ENCODE assay signal across 10 cellular contexts in the genomic region with DNA sequence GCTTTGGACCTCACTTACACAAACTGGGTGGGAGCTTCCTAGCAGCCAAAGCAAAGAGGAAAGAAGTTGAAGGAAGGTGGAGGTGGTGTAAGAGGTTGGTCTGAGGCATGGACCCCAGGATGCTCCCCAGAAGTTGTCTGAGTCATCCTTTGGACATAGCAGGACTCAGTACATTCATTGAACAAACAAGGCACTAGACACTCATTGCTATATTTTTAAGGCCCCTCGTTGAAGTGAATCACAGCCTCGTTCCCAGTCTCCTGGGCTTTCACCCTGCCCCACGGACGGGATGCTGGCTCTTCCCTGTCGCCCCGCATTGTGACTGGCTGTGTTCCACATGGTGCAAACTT.
A peak's percentile ranks its signal among the peaks of the same experiment; 100 is the strongest.
DNase-seq lines count a peak whose midpoint lies in the region; ATAC-seq and TF ChIP-seq lines count a peak whose summit lies in the region.
"Had no signal": no experiment of that assay in that cellular context is flagged by ENCODE, and none has a peak within 500 bp of the region (broad histone marks: within the 10 kb centered on the region; RNA-seq: fewer than 3 reads in every experiment).

No MANE protein-coding gene starts in this region.

- no peaks in the 10 kb centered on the region for H3K27me3 ChIP-seq in RWPE2 (ENCODE audit: insufficient read depth, poor library complexity, severe bottlenecking)
- H3K27me3 ChIP-seq in foreskin keratinocyte = no peaks in the 10 kb centered on the region
- peaks cover 32% of the 10 kb centered on the region for H3K27me3 ChIP-seq in skeletal muscle satellite cell (ENCODE audit: control insufficient read depth, insufficient read depth, low read length)

- peaks cover 52% of the 10 kb centered on the region for H3K27me3 Mint-ChIP-seq in activated naive CD8-positive, alpha-beta T cell treated with anti-CD3 and anti-CD28 coated beads for 36 hours

- H3K4me3 ChIP-seq in RWPE2 (ENCODE audit: severe bottlenecking) (no peak overlapping the region), skeletal muscle satellite cell (ENCODE audit: low read length) (peak overlapping the region; percentile 56)
- H3K4me3 ChIP-seq: cardiac muscle cell had no signal

- H3K4me1 ChIP-seq in RWPE2 (ENCODE audit: insufficient read depth, poor library complexity, severe bottlenecking) = peaks cover 26% of the 10 kb centered on the region
- peaks cover 17% of the 10 kb centered on the region for H3K4me1 ChIP-seq in foreskin keratinocyte
- peaks cover 15% of the 10 kb centered on the region for H3K4me1 ChIP-seq in skeletal muscle satellite cell (ENCODE audit: control insufficient read depth, insufficient read depth, low read length)

- H3K4me1 Mint-ChIP-seq in activated naive CD8-positive, alpha-beta T cell treated with anti-CD3 and anti-CD28 coated beads for 36 hours = no peaks in the 10 kb centered on the region

- H3K36me3 ChIP-seq in RWPE2 (ENCODE audit: low read depth) (no peaks in the 10 kb centered on the region), skeletal muscle satellite cell (ENCODE audit: insufficient read depth, low read length) (no peaks in the 10 kb centered on the region)
- H3K36me3 ChIP-seq: cardiac muscle cell had no signal

- peak overlapping the region; percentile 69 for H3K4me2 ChIP-seq in skeletal muscle satellite cell (ENCODE audit: low read length)

- no peaks in the 10 kb centered on the region for H3K9me3 Mint-ChIP-seq in activated naive CD8-positive, alpha-beta T cell treated with anti-CD3 and anti-CD28 coated beads for 36 hours

- no peak overlapping the region for H3K9ac ChIP-seq in skeletal muscle satellite cell (ENCODE audit: low read depth, low read length)

- H3K27ac Mint-ChIP-seq in activated naive CD8-positive, alpha-beta T cell treated with anti-CD3 and anti-CD28 coated beads for 36 hours = no peak overlapping the region
- H3K27ac Mint-ChIP-seq: progenitor cell of endocrine pancreas had no signal

- DNase-seq in EH (ENCODE audit: low read depth) (peak; percentile 73), RWPE2 (ENCODE audit: low spot score) (peak; percentile 76), foreskin keratinocyte (peak; percentile 51 to 75), NCI-H1930 (lab: John Stamatoyannopoulos, UW) (no peak)
- no peak for DNase-seq in activated naive CD8-positive, alpha-beta T cell treated with anti-CD3 and anti-CD28 coated beads for 36 hours

- no peak for TF ChIP-seq CTCF in RWPE2 (IDR thresholded peaks at IDR 0.05; ENCODE audit: poor library complexity, severe bottlenecking)
- TF ChIP-seq CTCF in foreskin keratinocyte (conservative IDR thresholded peaks at IDR 0.05) = no peak

- ATAC-seq in RWPE2 (ENCODE audit: low read depth) (peak; percentile 64), foreskin keratinocyte (peak; percentile 11), HG02870 (IDR thresholded peaks at IDR 0.05; ENCODE audit: unreplicated experiment) (no peak), HG03521 (IDR thresholded peaks at IDR 0.05; ENCODE audit: unreplicated experiment) (no peak)

- H3K4me3 Mint-ChIP-seq in activated naive CD8-positive, alpha-beta T cell treated with anti-CD3 and anti-CD28 coated beads for 36 hours = no peak overlapping the region

- no peaks in the 10 kb centered on the region for H3K36me3 Mint-ChIP-seq in activated naive CD8-positive, alpha-beta T cell treated with anti-CD3 and anti-CD28 coated beads for 36 hours

- H3K27ac ChIP-seq in RWPE2 (ENCODE audit: poor library complexity, severe bottlenecking) (peak overlapping the region; percentile 97), foreskin keratinocyte (no peak overlapping the region)
- H3K27ac ChIP-seq: cardiac muscle cell had no signal

- H3K9me3 ChIP-seq in RWPE2 (ENCODE audit: severe bottlenecking) (no peaks in the 10 kb centered on the region), skeletal muscle satellite cell (replicated peaks; ENCODE audit: low read length) (no peaks in the 10 kb centered on the region)

Comparison
In these comparisons a context has a peak if more than half of its experiments do, and no peak if none do; other contexts are left out.
1. DNase-seq: peak in EH (single experiment), RWPE2 (single experiment) and foreskin keratinocyte (2 of 2); none in activated naive CD8-positive, alpha-beta T cell treated with anti-CD3 and anti-CD28 coated beads for 36 hours (single experiment) and NCI-H1930 (0 of 2).
2. ATAC-seq: peak in RWPE2 (single experiment) and foreskin keratinocyte (single experiment); none in HG02870 (single experiment) and HG03521 (single experiment).